9 cellular contexts compared by ENCODE assay signal in the genomic region with DNA sequence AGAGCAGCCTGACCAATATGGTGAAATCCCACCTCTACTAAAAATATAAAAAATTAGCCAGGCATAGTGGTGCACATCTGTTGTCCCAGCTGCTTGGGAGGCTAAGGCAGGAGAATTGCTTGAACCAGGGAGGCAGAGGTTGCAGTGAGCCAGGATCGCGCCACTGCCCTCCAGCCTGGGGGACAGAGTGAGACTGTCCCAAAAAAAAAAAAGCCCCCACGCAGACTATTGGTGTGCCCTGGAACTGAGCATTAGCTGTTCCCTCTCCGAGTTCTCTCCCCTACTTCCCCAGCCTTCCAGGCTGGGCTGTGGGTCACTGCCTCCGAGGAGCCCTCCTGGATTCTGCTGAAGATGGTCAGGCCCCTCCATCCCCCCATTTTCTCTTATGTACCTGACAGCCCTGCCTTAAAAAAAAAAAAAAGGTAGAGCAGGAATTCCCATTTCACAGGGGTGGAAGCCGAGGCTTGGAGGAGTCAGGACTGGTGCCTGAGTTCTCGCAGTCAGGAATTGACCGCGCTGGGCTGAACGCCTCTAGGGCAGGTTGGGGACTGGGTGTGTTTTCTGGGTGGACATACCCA. TPM values are rescaled to one million over a fixed set of nuclear protein-coding genes. Genes with fewer than 3 reads are reported as not detected.
DNase-seq lines count a peak whose midpoint lies in the region; ATAC-seq and TF ChIP-seq lines count a peak whose summit lies in the region.
"Had no signal": no experiment of that assay in that cellular context is flagged by ENCODE, and none has a peak within 500 bp of the region (broad histone marks: within the 10 kb centered on the region; RNA-seq: fewer than 3 reads in every experiment).

No MANE protein-coding gene starts in this region.

- H3K9me3 Mint-ChIP-seq in CD14-positive monocyte = no peaks in the 10 kb centered on the region

- H3K36me3 ChIP-seq in body of pancreas (replicated peaks in 1 of 2; ENCODE audit: insufficient read depth in 1 of 2, low read depth in 2 of 2) (no peaks in the 10 kb centered on the region), trophoblast cell (ENCODE audit: control insufficient read depth in 1 of 2, insufficient read depth in 2 of 2, low read length in 2 of 2) (peaks cover 14 to 25% of the 10 kb centered on the region in 2 experiments), mesenchymal stem cell (ENCODE audit: control insufficient read depth in 1 of 2, insufficient read depth in 2 of 2, low read depth in 1 of 2, low read length in 2 of 2) (peaks cover 0 to 31% of the 10 kb centered on the region in 2 experiments)

- peak overlapping the region; percentile 41 for H3K9ac ChIP-seq in trophoblast cell (ENCODE audit: low read length)
- no peak overlapping the region for H3K9ac ChIP-seq in mesenchymal stem cell (ENCODE audit: low read length)

- H2AFZ ChIP-seq in trophoblast cell (ENCODE audit: insufficient read depth, low read length, poor library complexity) (no peak overlapping the region), mesenchymal stem cell (ENCODE audit: low read depth, low read length) (no peak overlapping the region)

- intact Hi-C loops in body of pancreas (cut with DNase I) = no loop called here
- intact Hi-C loops in CD14-positive monocyte (cut with micrococcal nuclease) = no loop called here

- H3K36me3 Mint-ChIP-seq in CD14-positive monocyte = peaks cover 2 to 15% of the 10 kb centered on the region in 2 donors

- H3K23ac ChIP-seq in trophoblast cell (ENCODE audit: low read length) (no peak overlapping the region), mesenchymal stem cell (ENCODE audit: low read length in 2 of 2) (no peak overlapping the region)

- H3K27ac Mint-ChIP-seq in CD14-positive monocyte = peak overlapping the region in 1 of 7 donors; percentile 57

- H3K4me3 ChIP-seq in LNCaP clone FGC (ENCODE audit: low read depth, low read length) = peak overlapping the region; percentile 50
- H3K4me3 ChIP-seq in body of pancreas = no peak overlapping the region
- no peak overlapping the region for H3K4me3 ChIP-seq in trophoblast cell (ENCODE audit: low read depth, low read length)
- H3K4me3 ChIP-seq in mesenchymal stem cell (ENCODE audit: insufficient read depth in 1 of 2, low read depth in 1 of 2, low read length in 2 of 2) = no peak overlapping the region

- H3K79me2 ChIP-seq in trophoblast cell (ENCODE audit: control insufficient read depth, insufficient read depth, low read length, poor library complexity) = peaks cover 34% of the 10 kb centered on the region

- no peak overlapping the region for H2BK12ac ChIP-seq in trophoblast cell (ENCODE audit: low read length)
- no peak overlapping the region for H2BK12ac ChIP-seq in mesenchymal stem cell (ENCODE audit: low read length in 2 of 2)

- H2BK120ac ChIP-seq in trophoblast cell (ENCODE audit: insufficient read depth, low read length, poor library complexity) = no peak overlapping the region
- no peak overlapping the region for H2BK120ac ChIP-seq in mesenchymal stem cell (ENCODE audit: low read depth, low read length)

- H4K91ac ChIP-seq in trophoblast cell (ENCODE audit: low read depth, low read length) (no peak overlapping the region), mesenchymal stem cell (ENCODE audit: low read length) (no peak overlapping the region)

- H3K4me1 ChIP-seq in body of pancreas (peaks cover 67% of the 10 kb centered on the region), trophoblast cell (ENCODE audit: control insufficient read depth in 1 of 2, insufficient read depth in 2 of 2, low read length in 2 of 2) (peaks cover 31 to 41% of the 10 kb centered on the region in 2 experiments), mesenchymal stem cell (ENCODE audit: control insufficient read depth, insufficient read depth, low read depth, low read length) (peaks cover 34% of the 10 kb centered on the region)

- 70 to 71% methylated on average over 10 of the region's 10 CpGs for WGBS in body of pancreas, 2 donors
- no CpG with 5 or more reads among the region's 10 CpGs for WGBS in trophoblast cell (ENCODE audit: extremely low coverage, insufficient coverage, insufficient read length)
- WGBS in mesenchymal stem cell = 99% methylated on average over 10 of the region's 10 CpGs

- no peak for DNase-seq in LNCaP clone FGC (ENCODE audit: low read depth)
- DNase-seq in body of pancreas = no peak
- no peak for DNase-seq in trophoblast cell
- DNase-seq in mesenchymal stem cell = no peak
- no peak for DNase-seq in CD14-positive monocyte (ENCODE audit: low spot score)
- DNase-seq in NCI-H526 treated with DMSO at 0.1 percent for 48 hours (lab: John Stamatoyannopoulos, UW) = no peak
- DNase-seq: activated CD4-positive, alpha-beta T cell treated with anti-CD3 and anti-CD28 coated beads for 4 hours; NCI-H1436 treated with DMSO at 0.1 percent for 48 hours; stimulated activated CD4-positive, alpha-beta T cell treated with anti-CD3 and anti-CD28 coated beads, Interleukin-4, amount 100 ng/mL, for 4 hours had no signal

- H4K12ac ChIP-seq in trophoblast cell (ENCODE audit: low read depth, low read length) = no peak overlapping the region

- no peak overlapping the region for H3K4me3 Mint-ChIP-seq in CD14-positive monocyte

- H3K14ac ChIP-seq in trophoblast cell (ENCODE audit: low read length) (no peak overlapping the region), mesenchymal stem cell (ENCODE audit: low read length in 2 of 2) (no peak overlapping the region)

- H3K4ac ChIP-seq in trophoblast cell (ENCODE audit: low read depth, low read length) (peak overlapping the region; percentile 95), mesenchymal stem cell (ENCODE audit: low read depth in 1 of 2, low read length in 2 of 2) (no peak overlapping the region)

- H2BK5ac ChIP-seq in trophoblast cell (ENCODE audit: low read depth, low read length, poor library complexity) = no peak overlapping the region
- no peak overlapping the region for H2BK5ac ChIP-seq in mesenchymal stem cell (ENCODE audit: low read depth, low read length, poor library complexity, severe bottlenecking)

- no peak overlapping the region for H4K8ac ChIP-seq in trophoblast cell (ENCODE audit: low read depth, low read length)
- no peak overlapping the region for H4K8ac ChIP-seq in mesenchymal stem cell (ENCODE audit: low read length)

- H3K79me1 ChIP-seq in trophoblast cell (ENCODE audit: low read length) (peaks cover 21% of the 10 kb centered on the region), mesenchymal stem cell (replicated peaks; ENCODE audit: low read length, poor library complexity, severe bottlenecking) (peaks cover 1% of the 10 kb centered on the region)

- no peak for TF ChIP-seq CTCF in LNCaP clone FGC (IDR thresholded peaks at IDR 0.05; ENCODE audit: control insufficient read depth, extremely low read depth, insufficient read depth)
- TF ChIP-seq CTCF in body of pancreas (IDR thresholded peaks at IDR 0.05) = no peak
- TF ChIP-seq CTCF in CD14-positive monocyte (IDR thresholded peaks at IDR 0.05) = no peak

- peaks cover 48% of the 10 kb centered on the region for H3K4me1 Mint-ChIP-seq in CD14-positive monocyte

- H3K9me3 ChIP-seq in body of pancreas (no peaks in the 10 kb centered on the region), trophoblast cell (ENCODE audit: insufficient read depth, low read depth, low read length) (no peaks in the 10 kb centered on the region), mesenchymal stem cell (ENCODE audit: control insufficient read depth, low read length) (no peaks in the 10 kb centered on the region)

- no peak for TF ChIP-seq POLR2A in body of pancreas (IDR thresholded peaks at IDR 0.05)

- H3K18ac ChIP-seq in trophoblast cell (ENCODE audit: low read length) (no peak overlapping the region), mesenchymal stem cell (ENCODE audit: low read depth in 1 of 2, low read length in 2 of 2) (no peak overlapping the region)

- no peaks in the 10 kb centered on the region for H3K27me3 ChIP-seq in body of pancreas
- H3K27me3 ChIP-seq in trophoblast cell (ENCODE audit: insufficient read depth, low read length) = no peaks in the 10 kb centered on the region
- no peaks in the 10 kb centered on the region for H3K27me3 ChIP-seq in mesenchymal stem cell (ENCODE audit: control insufficient read depth in 1 of 2, insufficient read depth in 1 of 2, low read length in 2 of 2)

- peak overlapping the region; percentile 87 to 97 (median 92) for H3K27ac ChIP-seq in body of pancreas
- peak overlapping the region; percentile 51 for H3K27ac ChIP-seq in trophoblast cell (ENCODE audit: low read depth, low read length)
- H3K27ac ChIP-seq in mesenchymal stem cell (ENCODE audit: low read length, poor library complexity, severe bottlenecking) = no peak overlapping the region

- peak overlapping the region; percentile 20 for H3K4me2 ChIP-seq in trophoblast cell (ENCODE audit: low read length)
- no peak overlapping the region for H3K4me2 ChIP-seq in mesenchymal stem cell (ENCODE audit: low read length, poor library complexity, severe bottlenecking)

- no peaks in the 10 kb centered on the region for H3K27me3 Mint-ChIP-seq in CD14-positive monocyte (ENCODE audit: low read depth in 3 of 3)

- no peak overlapping the region for H2BK15ac ChIP-seq in mesenchymal stem cell (ENCODE audit: low read depth, poor library complexity, severe bottlenecking)

- no peak for ATAC-seq in body of pancreas

- H2AK5ac ChIP-seq in trophoblast cell (ENCODE audit: low read length) (no peak overlapping the region), mesenchymal stem cell (ENCODE audit: low read length, severe bottlenecking) (no peak overlapping the region)

RNA-seq across cellular contexts. Expression of a gene that starts 1.9 kb away (rescaled TPM):
- total RNA-seq in body of pancreas = 10 to 100 TPM; 10.5 to 13.7 TPM
- polyA plus RNA-seq in trophoblast cell (2013) = 10.9 and 12.1 TPM in 2 replicates
- polyA plus RNA-seq in mesenchymal stem cell (2013, experiment 1 of 2) = 4.9 TPM
- polyA plus RNA-seq in mesenchymal stem cell (2013, experiment 2 of 2) = 4.9 TPM
- polyA plus RNA-seq in CD14-positive monocyte = 1 to 10 TPM; 2.7 to 3.2 TPM

RNA-seq across cellular contexts. Expression of a gene that starts 1.9 kb away (rescaled TPM):
- 10 to 100 TPM; 37.6 to 67.2 TPM for total RNA-seq in body of pancreas
- 70.2 and 70.3 TPM in 2 replicates for polyA plus RNA-seq in trophoblast cell (2013)
- polyA plus RNA-seq in mesenchymal stem cell (2013, experiment 1 of 2) = 66.6 TPM
- 67.9 TPM for polyA plus RNA-seq in mesenchymal stem cell (2013, experiment 2 of 2)
- 10 to 100 TPM; 11.9 to 15.4 TPM for polyA plus RNA-seq in CD14-positive monocyte

RNA-seq across cellular contexts. Expression of a gene that starts 21.8 kb away (rescaled TPM):
- total RNA-seq in body of pancreas = 100 to 1,000 TPM in 1 of 2 donors, 10 to 100 TPM in 1; 56.8 to 100 TPM
- 55.3 and 58.0 TPM in 2 replicates for polyA plus RNA-seq in trophoblast cell (2013)
- polyA plus RNA-seq in mesenchymal stem cell (2013, experiment 1 of 2) = 60.5 TPM
- 60.5 TPM for polyA plus RNA-seq in mesenchymal stem cell (2013, experiment 2 of 2)
- polyA plus RNA-seq in CD14-positive monocyte = 10 to 100 TPM; 69.8 to 79.0 TPM

RNA-seq across cellular contexts. Expression of a gene that starts 33.9 kb away (rescaled TPM):
- total RNA-seq in body of pancreas = 10 to 100 TPM; 35.3 to 65.6 TPM
- 92.2 and 93.2 TPM in 2 replicates for polyA plus RNA-seq in trophoblast cell (2013)
- 89.1 TPM for polyA plus RNA-seq in mesenchymal stem cell (2013, experiment 1 of 2)
- polyA plus RNA-seq in mesenchymal stem cell (2013, experiment 2 of 2) = 88.0 TPM
- polyA plus RNA-seq in CD14-positive monocyte = 10 to 100 TPM; 10.8 to 20.3 TPM

RNA-seq across cellular contexts. Expression of a gene that starts 43.7 kb away (rescaled TPM):
- 1 to 10 TPM; 2.3 to 3.6 TPM for total RNA-seq in body of pancreas
- polyA plus RNA-seq in trophoblast cell (2013) = 18.5 and 21.1 TPM in 2 replicates
- 25.8 TPM for polyA plus RNA-seq in mesenchymal stem cell (2013, experiment 1 of 2)
- 28.0 TPM for polyA plus RNA-seq in mesenchymal stem cell (2013, experiment 2 of 2)
- polyA plus RNA-seq in CD14-positive monocyte = under 1 TPM; 0.51 to 0.67 TPM
